8 cellular contexts compared by ENCODE assay signal in the genomic region with DNA sequence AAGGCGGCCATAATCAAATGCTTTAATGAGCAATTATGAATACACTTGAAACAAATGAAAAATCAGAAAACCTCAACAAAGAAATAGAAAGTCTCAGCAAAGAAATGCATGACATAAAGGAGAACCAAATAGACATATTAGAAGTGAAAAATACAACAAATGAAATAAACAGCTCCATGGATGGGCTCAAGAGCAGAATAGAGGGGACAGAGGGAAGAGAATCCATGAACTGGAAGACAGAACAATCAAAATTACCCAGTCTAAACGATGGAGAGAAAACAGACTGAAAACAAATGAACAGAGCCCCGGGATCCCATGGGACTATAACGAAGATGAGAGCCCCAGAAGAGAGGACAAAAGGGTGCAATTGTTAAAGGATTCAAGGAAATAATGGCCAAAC.
"Had no signal": no experiment of that assay in that cellular context is flagged by ENCODE, and none has a peak within 500 bp of the region (broad histone marks: within the 10 kb centered on the region; RNA-seq: fewer than 3 reads in every experiment).

No MANE protein-coding gene starts in this region.

- H3K4me3 ChIP-seq: GM12878 had no signal

- ATAC-seq: GM12878 had no signal

- FAIRE-seq: G401.6, GM12878, GM12891, GM12892, GM18507, GM19239 had no signal

- DNase-seq: GDM1, GF-D8 had no signal
